8 cellular contexts compared by ENCODE assay signal in genomic region chr19:45451181-45451849, GRCh38. TPM values are rescaled to one million over a fixed set of nuclear protein-coding genes. Genes with fewer than 3 reads are reported as not detected.
A peak's percentile ranks its signal among the peaks of the same experiment; 100 is the strongest.
DNase-seq lines count a peak whose midpoint lies in the region; TF ChIP-seq lines count a peak whose summit lies in the region.

No MANE protein-coding gene starts in this region.

- H3K4me3 Mint-ChIP-seq in activated CD4-positive, alpha-beta memory T cell treated with anti-CD3 and anti-CD28 coated beads, Interleukin-2, amount 10 ng/mL, durations not matched to agents 7 days and 5 days = peak overlapping the region; percentile 72

- H3K9me3 Mint-ChIP-seq in activated CD4-positive, alpha-beta memory T cell treated with anti-CD3 and anti-CD28 coated beads, Interleukin-2, amount 10 ng/mL, durations not matched to agents 7 days and 5 days = no peaks in the 10 kb centered on the region

- peak overlapping the region; percentile 37 for H3K27ac ChIP-seq in HUES48 (ENCODE audit: low read depth, low read length)
- peak overlapping the region; percentile 98 for H3K27ac ChIP-seq in fibroblast of lung (ENCODE audit: insufficient read depth, low read length)

- no peaks in the 10 kb centered on the region for H3K79me2 ChIP-seq in fibroblast of lung (ENCODE audit: control insufficient read depth, insufficient read depth, low read length)

- H3K9me3 ChIP-seq in HUES48 (ENCODE audit: control insufficient read depth, insufficient read depth, low read length) (no peaks in the 10 kb centered on the region), fibroblast of lung (ENCODE audit: control insufficient read depth, insufficient read depth, low read depth, low read length) (no peaks in the 10 kb centered on the region), neuron (ENCODE audit: low read length) (no peaks in the 10 kb centered on the region)

- peaks cover 3% of the 10 kb centered on the region for H3K36me3 Mint-ChIP-seq in activated CD4-positive, alpha-beta memory T cell treated with anti-CD3 and anti-CD28 coated beads, Interleukin-2, amount 10 ng/mL, durations not matched to agents 7 days and 5 days (ENCODE audit: low read depth)

- peak overlapping the region; percentile 100 for H3K4me2 ChIP-seq in fibroblast of lung (ENCODE audit: extremely low read depth, insufficient read depth, low read length)

- H3K36me3 ChIP-seq in HUES48 (ENCODE audit: control insufficient read depth, insufficient read depth, low read length) (no peaks in the 10 kb centered on the region), fibroblast of lung (ENCODE audit: control insufficient read depth, insufficient read depth, low read length) (no peaks in the 10 kb centered on the region), neuron (ENCODE audit: insufficient read depth, low read length) (no peaks in the 10 kb centered on the region)

- CTCF ChIA-PET in activated CD4-positive, alpha-beta memory T cell treated with anti-CD3 and anti-CD28 coated beads, Interleukin-2, amount 10 ng/mL, durations not matched to agents 7 days and 5 days (lab: Charles Lee) = interaction anchor here (1.2 to 1.3 kb wide), 2 partner anchors 12 to 27 kb away, joined by 4 to 7 read pairs; no protein-coding TSS in a partner anchor

- H2AFZ ChIP-seq in fibroblast of lung (ENCODE audit: low read length) (no peak overlapping the region), neuron (ENCODE audit: low read depth, low read length) (peak overlapping the region; percentile 88)

- no peaks in the 10 kb centered on the region for H4K20me1 ChIP-seq in fibroblast of lung (ENCODE audit: control insufficient read depth, extremely low read depth, insufficient read depth, low read length)

- peaks cover 2% of the 10 kb centered on the region for H3K27me3 Mint-ChIP-seq in activated CD4-positive, alpha-beta memory T cell treated with anti-CD3 and anti-CD28 coated beads, Interleukin-2, amount 10 ng/mL, durations not matched to agents 7 days and 5 days

- H3K27me3 ChIP-seq in HUES48 (ENCODE audit: control insufficient read depth, insufficient read depth, low read length) = peaks cover 26% of the 10 kb centered on the region
- no peaks in the 10 kb centered on the region for H3K27me3 ChIP-seq in fibroblast of lung (ENCODE audit: control insufficient read depth, insufficient read depth, low read length)
- H3K27me3 ChIP-seq in neuron (ENCODE audit: insufficient read depth, low read length) = no peaks in the 10 kb centered on the region

- DNase-seq in GM12865 (ENCODE audit: low read depth) (peak; percentile 83), fibroblast of lung (ENCODE audit: low read depth in 2 of 2) (peak; percentile 53 to 89), middle frontal gyrus (ENCODE audit: extremely low spot score, low spot score) (no peak), HuH-7.5 (ENCODE audit: low spot score) (no peak), NOMO-1 (lab: John Stamatoyannopoulos, UW; ENCODE audit: unreplicated experiment in 2 of 2) (no peak)
- peak; percentile 60 for DNase-seq in activated CD4-positive, alpha-beta memory T cell treated with anti-CD3 and anti-CD28 coated beads, Interleukin-2, amount 10 ng/mL, durations not matched to agents 7 days and 5 days

- H3K9ac ChIP-seq in HUES48 (ENCODE audit: low read depth, low read length) (peak overlapping the region; percentile 22; the same call in 1 of the 2 replicates), fibroblast of lung (ENCODE audit: insufficient read depth, low read length) (peak overlapping the region; percentile 98)

- peak overlapping the region; percentile 54 for H3K4me3 ChIP-seq in GM12865 (ENCODE audit: low read depth, low read length)
- peak overlapping the region; percentile 67 for H3K4me3 ChIP-seq in HUES48 (ENCODE audit: low read depth, low read length)
- peak overlapping the region; percentile 56 to 75 (median 62) for H3K4me3 ChIP-seq in fibroblast of lung (replicated peaks in 1 of 4; ENCODE audit: control extremely low read depth in 1 of 4, insufficient read depth in 1 of 4, low read depth in 3 of 4, low read length in 4 of 4)
- peak overlapping the region; percentile 50 for H3K4me3 ChIP-seq in neuron (ENCODE audit: low read length)

- H3K27ac Mint-ChIP-seq in activated CD4-positive, alpha-beta memory T cell treated with anti-CD3 and anti-CD28 coated beads, Interleukin-2, amount 10 ng/mL, durations not matched to agents 7 days and 5 days = peak overlapping the region; percentile 69

- H3K4me1 Mint-ChIP-seq in activated CD4-positive, alpha-beta memory T cell treated with anti-CD3 and anti-CD28 coated beads, Interleukin-2, amount 10 ng/mL, durations not matched to agents 7 days and 5 days = peaks cover 53% of the 10 kb centered on the region

- POLR2A ChIA-PET in activated CD4-positive, alpha-beta memory T cell treated with anti-CD3 and anti-CD28 coated beads, Interleukin-2, amount 10 ng/mL, durations not matched to agents 7 days and 5 days (lab: Charles Lee) = interaction anchor here (1.0 to 2.6 kb wide), 2 partner anchors 12 to 18 kb away, joined by 7 to 10 read pairs; no protein-coding TSS in a partner anchor

- H3K4me1 ChIP-seq in HUES48 (ENCODE audit: control insufficient read depth, insufficient read depth, low read length) (peaks cover 9% of the 10 kb centered on the region), fibroblast of lung (ENCODE audit: control insufficient read depth, extremely low read depth, insufficient read depth, low read length) (peaks cover 12% of the 10 kb centered on the region), neuron (ENCODE audit: insufficient read depth, low read length) (peaks cover 22% of the 10 kb centered on the region)

- TF ChIP-seq CTCF in GM12865 (IDR thresholded peaks at IDR 0.05; ENCODE audit: insufficient read depth, low read depth, low read length, missing control alignments) (no peak), fibroblast of lung (conservative IDR thresholded peaks at IDR 0.05 in 1 of 2, IDR thresholded peaks at IDR 0.05 in 1 of 2; ENCODE audit: low read depth in 1 of 2, low read length in 2 of 2) (no peak)

RNA-seq across cellular contexts. Expression of gene FOSB, which starts 16.5 kb away (rescaled TPM):
- 10 to 100 TPM; 15.3 to 16.1 TPM for total RNA-seq in activated CD4-positive, alpha-beta memory T cell treated with anti-CD3 and anti-CD28 coated beads, Interleukin-2, amount 10 ng/mL, durations not matched to agents 7 days and 5 days
- total RNA-seq in fibroblast of lung = 9.5 and 24.9 TPM in 2 replicates
- 2.8 and 48.6 TPM in 2 replicates for polyA plus RNA-seq in fibroblast of lung
- polyA plus RNA-seq in fibroblast of lung (2012) = 4.6 and 43.1 TPM in 2 replicates
- 20.3 and 218 TPM in 2 replicates for polyA minus RNA-seq in fibroblast of lung (ENCODE audit: low replicate concordance)

RNA-seq across cellular contexts. Expression of gene ERCC1, which starts 27.6 kb away (rescaled TPM):
- 10 to 100 TPM; 59.8 to 60.6 TPM for total RNA-seq in activated CD4-positive, alpha-beta memory T cell treated with anti-CD3 and anti-CD28 coated beads, Interleukin-2, amount 10 ng/mL, durations not matched to agents 7 days and 5 days
- total RNA-seq in fibroblast of lung = 81.1 and 81.4 TPM in 2 replicates
- polyA plus RNA-seq in fibroblast of lung = 49.3 and 69.6 TPM in 2 replicates
- 104 and 125 TPM in 2 replicates for polyA plus RNA-seq in fibroblast of lung (2012)
- 181 and 256 TPM in 2 replicates for polyA minus RNA-seq in fibroblast of lung (ENCODE audit: low replicate concordance)

RNA-seq across cellular contexts. Expression of gene POLR1G, which starts 44.9 kb away (rescaled TPM):
- 1 to 10 TPM; 3.6 to 3.8 TPM for total RNA-seq in activated CD4-positive, alpha-beta memory T cell treated with anti-CD3 and anti-CD28 coated beads, Interleukin-2, amount 10 ng/mL, durations not matched to agents 7 days and 5 days
- total RNA-seq in fibroblast of lung = 3.6 and 5.4 TPM in 2 replicates
- polyA plus RNA-seq in fibroblast of lung = 4.7 and 5.3 TPM in 2 replicates
- polyA plus RNA-seq in fibroblast of lung (2012) = 3.5 and 4.3 TPM in 2 replicates
- 5.8 and 7.2 TPM in 2 replicates for polyA minus RNA-seq in fibroblast of lung (ENCODE audit: low replicate concordance)

RNA-seq across cellular contexts. Expression of gene RTN2, which starts 45.5 kb away (rescaled TPM):
- total RNA-seq in activated CD4-positive, alpha-beta memory T cell treated with anti-CD3 and anti-CD28 coated beads, Interleukin-2, amount 10 ng/mL, durations not matched to agents 7 days and 5 days = 1 to 10 TPM; 3.0 to 5.5 TPM
- 5.1 and 7.9 TPM in 2 replicates for total RNA-seq in fibroblast of lung
- 8.9 and 11.7 TPM in 2 replicates for polyA plus RNA-seq in fibroblast of lung
- 19.8 and 23.8 TPM in 2 replicates for polyA plus RNA-seq in fibroblast of lung (2012)
- polyA minus RNA-seq in fibroblast of lung (ENCODE audit: low replicate concordance) = 15.0 and 45.2 TPM in 2 replicates

RNA-seq across cellular contexts. Expression of gene PPP1R13L, which starts 46.4 kb away (rescaled TPM):
- total RNA-seq in activated CD4-positive, alpha-beta memory T cell treated with anti-CD3 and anti-CD28 coated beads, Interleukin-2, amount 10 ng/mL, durations not matched to agents 7 days and 5 days = 10 to 100 TPM; 13.0 to 18.9 TPM
- total RNA-seq in fibroblast of lung = 1.5 and 3.0 TPM in 2 replicates
- 1.2 and 5.8 TPM in 2 replicates for polyA plus RNA-seq in fibroblast of lung
- polyA plus RNA-seq in fibroblast of lung (2012) = 4.1 and 12.9 TPM in 2 replicates
- 0.74 and 8.8 TPM in 2 replicates for polyA minus RNA-seq in fibroblast of lung (ENCODE audit: low replicate concordance)

Comparison
In these comparisons a context has a peak if more than half of its experiments do, and no peak if none do; other contexts are left out.
1. DNase-seq: peak in GM12865 (single experiment), activated CD4-positive, alpha-beta memory T cell treated with anti-CD3 and anti-CD28 coated beads, Interleukin-2, amount 10 ng/mL, durations not matched to agents 7 days and 5 days (single experiment) and fibroblast of lung (2 of 2); none in middle frontal gyrus (single experiment), HuH-7.5 (single experiment) and NOMO-1 (0 of 2).
2. Peak in every context shown above with its lines, with median percentiles within 50 percentile points of each other: H3K4me3 ChIP-seq.